23 cellular contexts compared by ENCODE assay signal in the genomic region with DNA sequence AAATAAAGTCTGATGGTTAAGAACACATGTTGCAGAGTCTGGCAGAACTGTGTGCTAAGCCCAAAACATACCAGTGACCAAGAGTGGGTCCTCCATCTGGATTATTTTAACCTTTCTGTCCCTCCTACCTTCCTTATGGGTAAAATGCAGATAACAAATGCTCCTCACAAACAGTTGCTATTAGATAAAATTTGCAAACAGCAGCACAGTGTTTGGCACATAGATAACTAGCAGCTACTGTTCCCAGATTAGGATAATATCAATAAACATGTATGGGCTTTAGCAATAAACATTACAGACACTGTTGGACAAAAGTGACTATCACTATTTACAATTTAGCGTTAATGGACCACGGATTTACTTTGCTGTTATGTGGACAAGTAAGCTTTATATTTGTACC.
A peak's percentile ranks its signal among the peaks of the same experiment; 100 is the strongest.
DNase-seq lines count a peak whose midpoint lies in the region; ATAC-seq and TF ChIP-seq lines count a peak whose summit lies in the region.
"Had no signal": no experiment of that assay in that cellular context is flagged by ENCODE, and none has a peak within 500 bp of the region (broad histone marks: within the 10 kb centered on the region; RNA-seq: fewer than 3 reads in every experiment).

No MANE protein-coding gene starts in this region.

- WGBS in SK-N-SH (ENCODE audit: low lambda C conversion rate), result 39% methylated on average over 2 of the region's 2 CpGs

- H3K4me1 Mint-ChIP-seq in WTC11, result peaks cover 56% of the 10 kb centered on the region
- H3K4me1 Mint-ChIP-seq in glutamatergic neuron (ENCODE audit: low read depth, unreplicated experiment), result peaks cover 53% of the 10 kb centered on the region
- H3K4me1 Mint-ChIP-seq in naive thymus-derived CD4-positive, alpha-beta T cell, result peaks cover 0 to 4% (median 0%) of the 10 kb centered on the region in 7 donors
- H3K4me1 Mint-ChIP-seq: CD4-positive, CD25-positive, alpha-beta regulatory T cell had no signal

- POLR2A ChIA-PET in SK-N-SH (lab: Yijun Ruan, JAX), result interaction anchor here (1.0 kb wide), 1 partner anchor 10 kb away, joined by 4 read pairs; no protein-coding TSS in a partner anchor
- POLR2A ChIA-PET in WTC11 (lab: Charles Lee), result no interaction called here
- POLR2A ChIA-PET in naive thymus-derived CD4-positive, alpha-beta T cell (lab: Charles Lee), result no interaction called here

- H3K36me3 ChIP-seq in SK-N-SH (replicated peaks in 1 of 2; ENCODE audit: control insufficient read depth in 1 of 2, insufficient read depth in 2 of 2, low read length in 1 of 2), result peaks cover 0 to 2% of the 10 kb centered on the region in 2 experiments
- H3K36me3 ChIP-seq in naive thymus-derived CD4-positive, alpha-beta T cell (ENCODE audit: control insufficient read depth in 2 of 3, insufficient read depth in 3 of 3, low read length in 3 of 3), result no peaks in the 10 kb centered on the region
- H3K36me3 ChIP-seq: SJSA1 had no signal

- no peak for TF ChIP-seq CTCF in SK-N-SH (IDR thresholded peaks at IDR 0.05)
- TF ChIP-seq CTCF in WTC11 (IDR thresholded peaks at IDR 0.05), result no peak
- no peak for TF ChIP-seq CTCF in glutamatergic neuron (IDR thresholded peaks at IDR 0.05; ENCODE audit: partially characterized antibody, unreplicated experiment)

- H2AFZ ChIP-seq in SK-N-SH (ENCODE audit: low read depth), result no peak overlapping the region

- peaks cover 6% of the 10 kb centered on the region for H3F3A ChIP-seq in SK-N-SH (replicated peaks; ENCODE audit: insufficient read depth)

- peak overlapping the region in 1 of 2 experiments; percentile 76; a peak in 2 of 4 replicates for H3K27ac ChIP-seq in SK-N-SH (ENCODE audit: low read depth in 2 of 2, low read length in 1 of 2)
- no peak overlapping the region for H3K27ac ChIP-seq in naive thymus-derived CD4-positive, alpha-beta T cell (ENCODE audit: low read depth, low read length)
- H3K27ac ChIP-seq: 22Rv1, HL-60, SJSA1 had no signal

- H3K9me3 Mint-ChIP-seq in WTC11 (peaks cover 6% of the 10 kb centered on the region; the same call in 1 of the 2 replicates), glutamatergic neuron (ENCODE audit: unreplicated experiment) (peaks cover 5% of the 10 kb centered on the region)
- peaks cover 0 to 12% (median 0%) of the 10 kb centered on the region in 11 donors for H3K9me3 Mint-ChIP-seq in naive thymus-derived CD4-positive, alpha-beta T cell

- H3K79me2 ChIP-seq in SK-N-SH (ENCODE audit: insufficient read depth), result peaks cover 24% of the 10 kb centered on the region

- no peak overlapping the region for H3K4me2 ChIP-seq in SK-N-SH

- H3K27ac Mint-ChIP-seq in WTC11 (0 out of 2 replicates have a peak overlapping the region, but pooled peaks have one; percentile 33), glutamatergic neuron (ENCODE audit: unreplicated experiment) (peak overlapping the region; percentile 63)
- no peak overlapping the region for H3K27ac Mint-ChIP-seq in naive thymus-derived CD4-positive, alpha-beta T cell
- H3K27ac Mint-ChIP-seq: B cell; CD4-positive, CD25-positive, alpha-beta regulatory T cell; IgD-negative memory B cell had no signal

- DNase-seq in SK-N-SH (no peak), WTC11 (ENCODE audit: low spot score) (no peak), glutamatergic neuron (no peak), MV-4-11 (lab: John Stamatoyannopoulos, UW) (no peak), NCI-H2196 treated with DMSO at 0.1 percent for 48 hours (lab: John Stamatoyannopoulos, UW; ENCODE audit: unreplicated experiment) (no peak)
- DNase-seq in naive thymus-derived CD4-positive, alpha-beta T cell, result no peak
- DNase-seq: CD4-positive, CD25-positive, alpha-beta regulatory T cell; HCEC 1CT; NCI-H1105; NCI-H1436 treated with DMSO at 0.1 percent for 48 hours; NCI-H2107; NCI-H446; NCI-H524 treated with DMSO at 0.1 percent for 48 hours; NCI-H774; Right ventricle myocardium superior; RPMI8226 had no signal

- H3K27me3 Mint-ChIP-seq in WTC11 (ENCODE audit: low read depth) (no peaks in the 10 kb centered on the region), glutamatergic neuron (ENCODE audit: unreplicated experiment) (peaks cover under 1% of the 10 kb centered on the region)
- H3K27me3 Mint-ChIP-seq in naive thymus-derived CD4-positive, alpha-beta T cell, result peaks cover 0 to 6% (median 0%) of the 10 kb centered on the region in 5 donors
- H3K27me3 Mint-ChIP-seq: B cell, IgD-negative memory B cell had no signal

- H4K20me1 ChIP-seq in SK-N-SH (ENCODE audit: insufficient read depth), result no peaks in the 10 kb centered on the region

- no peaks in the 10 kb centered on the region for H3K9me2 ChIP-seq in SK-N-SH

- TF ChIP-seq EP300 in SK-N-SH (IDR thresholded peaks at IDR 0.05; ENCODE audit: borderline replicate concordance in 1 of 2, low read depth in 1 of 2, low read length in 1 of 2), result no peak

- TF ChIP-seq RAD21 in SK-N-SH (IDR thresholded peaks at IDR 0.05; ENCODE audit: low read length), result no peak

- no peaks in the 10 kb centered on the region for H3K9me3 ChIP-seq in SK-N-SH
- no peaks in the 10 kb centered on the region for H3K9me3 ChIP-seq in naive thymus-derived CD4-positive, alpha-beta T cell (ENCODE audit: control insufficient read depth in 2 of 3, low read length in 3 of 3)
- H3K9me3 ChIP-seq: SJSA1 had no signal

- no peaks in the 10 kb centered on the region for H3K27me3 ChIP-seq in SK-N-SH (ENCODE audit: insufficient read depth)
- no peaks in the 10 kb centered on the region for H3K27me3 ChIP-seq in naive thymus-derived CD4-positive, alpha-beta T cell (ENCODE audit: control insufficient read depth in 2 of 2, insufficient read depth in 2 of 2, low read length in 2 of 2)
- H3K27me3 ChIP-seq: SJSA1 had no signal

- H3K9ac ChIP-seq in SK-N-SH, result no peak overlapping the region

- H3K36me3 Mint-ChIP-seq in WTC11, result peaks cover 2% of the 10 kb centered on the region; the same call in 1 of the 2 replicates
- no peaks in the 10 kb centered on the region for H3K36me3 Mint-ChIP-seq in glutamatergic neuron (ENCODE audit: unreplicated experiment)
- H3K36me3 Mint-ChIP-seq in naive thymus-derived CD4-positive, alpha-beta T cell, result no peaks in the 10 kb centered on the region
- H3K36me3 Mint-ChIP-seq: CD4-positive, CD25-positive, alpha-beta regulatory T cell had no signal

- H3K4me3 ChIP-seq in SK-N-SH (ENCODE audit: low read depth in 2 of 2, low read length in 1 of 2), result no peak overlapping the region
- H3K4me3 ChIP-seq in naive thymus-derived CD4-positive, alpha-beta T cell (ENCODE audit: low read length), result no peak overlapping the region
- H3K4me3 ChIP-seq: SJSA1 had no signal

- intact Hi-C loops in naive thymus-derived CD4-positive, alpha-beta T cell (cut with micrococcal nuclease), result loop anchor here in 1 of 2 donors (10.0 kb wide), 1 partner anchor 62 kb away; no protein-coding TSS in a partner anchor

- H3K4me3 Mint-ChIP-seq in WTC11 (no peak overlapping the region), glutamatergic neuron (ENCODE audit: unreplicated experiment) (peak overlapping the region; percentile 47)
- no peak overlapping the region for H3K4me3 Mint-ChIP-seq in naive thymus-derived CD4-positive, alpha-beta T cell
- H3K4me3 Mint-ChIP-seq: B cell; CD4-positive, CD25-positive, alpha-beta regulatory T cell; IgD-negative memory B cell had no signal

- ATAC-seq in SK-N-SH treated with all-trans-retinoic acid at 6 μM for 48 hours (no peak), WTC11 (no peak), GM19035 (IDR thresholded peaks at IDR 0.05; ENCODE audit: unreplicated experiment) (no peak)
- ATAC-seq in naive thymus-derived CD4-positive, alpha-beta T cell, result no peak

- CTCF ChIA-PET in SK-N-SH (lab: Yijun Ruan, JAX), result interaction anchor here (0.8 to 1.1 kb wide), 3 partner anchors 18 to 349 kb away, joined by 3 to 5 read pairs (median 4); no protein-coding TSS in a partner anchor
- CTCF ChIA-PET in WTC11 (lab: Charles Lee), result interaction anchor here (0.7 kb wide), 1 partner anchor 8 kb away, joined by 3 read pairs; no protein-coding TSS in a partner anchor
- CTCF ChIA-PET in naive thymus-derived CD4-positive, alpha-beta T cell (lab: Charles Lee), result no interaction called here

- H3K4me1 ChIP-seq in SK-N-SH (ENCODE audit: control insufficient read depth in 1 of 2, insufficient read depth in 2 of 2, low read depth in 1 of 2, low read length in 1 of 2), result peaks cover 7 to 30% of the 10 kb centered on the region in 2 experiments; a peak in 3 of 4 replicates
- no peaks in the 10 kb centered on the region for H3K4me1 ChIP-seq in naive thymus-derived CD4-positive, alpha-beta T cell (ENCODE audit: control insufficient read depth in 2 of 2, insufficient read depth in 2 of 2, low read length in 2 of 2)

TF ChIP-seq in SK-N-SH, 30 proteins besides CTCF, POLR2A, EP300 and RAD21 (continues in another document):
- TF ChIP-seq POLR2AphosphoS5 (IDR thresholded peaks at IDR 0.05; ENCODE audit: low read depth, low read length), result no peak

TF ChIP-seq in SK-N-SH treated with all-trans-retinoic acid at 6 μM for 48 hours, 23 proteins besides CTCF, POLR2A, EP300 and RAD21 (continues in another document):
- TF ChIP-seq, protein P1, sequence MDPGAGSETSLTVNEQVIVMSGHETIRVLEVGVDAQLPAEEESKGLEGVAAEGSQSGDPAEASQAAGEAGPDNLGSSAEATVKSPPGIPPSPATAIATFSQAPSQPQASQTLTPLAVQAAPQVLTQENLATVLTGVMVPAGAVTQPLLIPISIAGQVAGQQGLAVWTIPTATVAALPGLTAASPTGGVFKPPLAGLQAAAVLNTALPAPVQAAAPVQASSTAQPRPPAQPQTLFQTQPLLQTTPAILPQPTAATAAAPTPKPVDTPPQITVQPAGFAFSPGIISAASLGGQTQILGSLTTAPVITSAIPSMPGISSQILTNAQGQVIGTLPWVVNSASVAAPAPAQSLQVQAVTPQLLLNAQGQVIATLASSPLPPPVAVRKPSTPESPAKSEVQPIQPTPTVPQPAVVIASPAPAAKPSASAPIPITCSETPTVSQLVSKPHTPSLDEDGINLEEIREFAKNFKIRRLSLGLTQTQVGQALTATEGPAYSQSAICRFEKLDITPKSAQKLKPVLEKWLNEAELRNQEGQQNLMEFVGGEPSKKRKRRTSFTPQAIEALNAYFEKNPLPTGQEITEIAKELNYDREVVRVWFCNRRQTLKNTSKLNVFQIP (CRISPR knock-in tag; IDR thresholded peaks at IDR 0.05; ENCODE audit: borderline replicate concordance, low read depth), result no peak
- TF ChIP-seq ZC3H10 (CRISPR knock-in tag; IDR thresholded peaks at IDR 0.05), result no peak

Comparison
In these comparisons a context has a peak if more than half of its experiments do, and no peak if none do; other contexts are left out.
1. H3K27ac Mint-ChIP-seq: peak in WTC11 (single experiment) and glutamatergic neuron (single experiment); none in naive thymus-derived CD4-positive, alpha-beta T cell (0 of 9).